In the genomic region with DNA sequence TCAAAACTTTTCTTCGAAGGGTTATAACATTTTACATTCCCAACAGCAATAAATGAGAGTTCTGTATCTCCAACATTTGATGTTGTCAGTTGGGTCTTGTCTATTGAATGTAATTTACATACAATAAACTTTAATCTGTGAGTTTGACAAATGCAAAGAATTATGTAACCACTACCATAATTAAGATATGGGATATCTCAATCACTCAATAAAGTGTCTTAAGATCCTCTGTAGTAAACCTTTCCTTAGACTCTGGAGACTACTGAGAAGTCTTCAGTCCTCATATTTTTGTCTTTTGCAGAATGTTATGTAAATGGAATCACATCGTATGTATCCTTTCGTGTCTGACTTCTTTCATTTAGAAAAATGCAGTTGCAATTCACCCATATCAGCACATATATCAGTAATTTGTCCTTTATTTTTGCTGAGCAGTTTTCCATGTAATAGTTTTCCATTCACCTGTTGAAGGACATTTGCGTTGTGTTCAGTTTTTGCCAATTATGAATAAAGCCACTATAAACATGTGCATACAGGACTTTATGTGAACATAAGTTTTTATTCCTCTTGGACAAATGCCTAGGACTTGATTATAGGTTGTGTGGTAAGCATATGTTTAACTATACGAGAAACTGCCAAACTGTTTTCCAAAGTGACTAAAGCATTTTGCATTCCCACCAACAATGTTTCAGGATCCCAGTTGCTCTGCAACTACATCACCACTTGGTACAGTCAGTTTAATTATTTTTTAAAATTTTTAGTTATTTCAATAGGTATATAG, we compare ENCODE assay signal across 24 cellular contexts.
"Had no signal": no experiment of that assay in that cellular context is flagged by ENCODE, and none has a peak within 500 bp of the region (broad histone marks: within the 10 kb centered on the region; RNA-seq: fewer than 3 reads in every experiment).

No MANE protein-coding gene starts in this region.

- ATAC-seq: effector memory CD8-positive, alpha-beta T cell; gastrocnemius medialis; right lobe of liver; stimulated activated effector memory CD8-positive, alpha-beta T cell treated with anti-CD3 and anti-CD28 coated beads, Interleukin-12 subunit alpha, Interleukin-12 subunit beta, amount 100 ng/mL, for 72 hours; stimulated activated naive CD8-positive, alpha-beta T cell treated with anti-CD3 and anti-CD28 coated beads, Interleukin-15, amount 100 ng/mL, for 72 hours; WTC11 had no signal

- DNase-seq: activated CD4-positive, alpha-beta memory T cell treated with anti-CD3 and anti-CD28 coated beads, Interleukin-2, amount 10 ng/mL, durations not matched to agents 7 days and 5 days; activated CD4-positive, alpha-beta T cell treated with anti-CD3 and anti-CD28 coated beads for 1 hour; activated CD4-positive, alpha-beta T cell treated with anti-CD3 and anti-CD28 coated beads, Interleukin-2, amount 10 ng/mL, durations not matched to agents 7 days and 5 days; activated CD8-positive, alpha-beta memory T cell treated with anti-CD3 and anti-CD28 coated beads, Interleukin-2, amount 50 U/mL, for 48 hours; activated gamma-delta T cell; activated naive CD4-positive, alpha-beta T cell treated with anti-CD3 and anti-CD28 coated beads, Interleukin-2, amount 10 ng/mL, durations not matched to agents 7 days and 5 days; activated naive CD8-positive, alpha-beta T cell treated with anti-CD3 and anti-CD28 coated beads, Interleukin-2, amount 10 ng/mL, durations not matched to agents 7 days and 5 days; activated T-cell treated with anti-CD3 and anti-CD28 coated beads, Interleukin-2, amount 50 U/mL, for 24 hours; brain microvascular endothelial cell; cortex of kidney; effector memory CD8-positive, alpha-beta T cell; erythroblast; gastrocnemius medialis; glutamatergic neuron; islet precursor cell; mammary epithelial cell; naive B cell; nephron progenitor cell; right lobe of liver; stimulated activated CD4-positive, alpha-beta T cell treated with anti-CD3 and anti-CD28 coated beads, Interleukin-4, amount 100 ng/mL, for 1 hour; stimulated activated naive CD8-positive, alpha-beta T cell treated with anti-CD3 and anti-CD28 coated beads, Interleukin-15, amount 100 ng/mL, for 72 hours; substantia nigra had no signal
